24 cellular contexts compared by ENCODE assay signal in genomic region chr2:241796610-241797138, GRCh38. TPM values are rescaled to one million over a fixed set of nuclear protein-coding genes. Genes with fewer than 3 reads are reported as not detected.
A peak's percentile ranks its signal among the peaks of the same experiment; 100 is the strongest.
DNase-seq lines count a peak whose midpoint lies in the region; FAIRE-seq and TF ChIP-seq lines count a peak whose summit lies in the region.
"Had no signal": no experiment of that assay in that cellular context is flagged by ENCODE, and none has a peak within 500 bp of the region (broad histone marks: within the 10 kb centered on the region; RNA-seq: fewer than 3 reads in every experiment).

No MANE protein-coding gene starts in this region.

- H3K36me3 ChIP-seq in BLaER1: no peaks in the 10 kb centered on the region
- H3K36me3 ChIP-seq in testis (ENCODE audit: low read depth, missing control alignments): no peaks in the 10 kb centered on the region
- H3K36me3 ChIP-seq: prostate gland had no signal

- 0 out of 2 replicates have a peak overlapping the region, but pooled peaks have one; percentile 26 for H3K27ac ChIP-seq in BLaER1
- no peak overlapping the region for H3K27ac ChIP-seq in testis
- H3K27ac ChIP-seq: prostate gland had no signal

- TF ChIP-seq POLR2A in GM12891 (IDR thresholded peaks at IDR 0.05; ENCODE audit: low read depth, low read length): no peak
- TF ChIP-seq POLR2A in testis (IDR thresholded peaks at IDR 0.05): no peak

- no peaks in the 10 kb centered on the region for H3K27me3 ChIP-seq in BLaER1
- H3K27me3 ChIP-seq in testis: no peaks in the 10 kb centered on the region

- no peak overlapping the region for H3K4me3 Mint-ChIP-seq in glutamatergic neuron (ENCODE audit: unreplicated experiment)
- H3K4me3 Mint-ChIP-seq: activated CD8-positive, alpha-beta T cell treated with anti-CD3 and anti-CD28 coated beads for 36 hours; brain; nephron progenitor cell had no signal

- peaks cover 4% of the 10 kb centered on the region for H3K36me3 Mint-ChIP-seq in glutamatergic neuron (ENCODE audit: unreplicated experiment)
- H3K36me3 Mint-ChIP-seq: brain had no signal

- 93 to 96% methylated on average over 12 to 13 of the region's 13 CpGs for WGBS in testis, 2 donors

- H3K4me3 ChIP-seq in BLaER1 (no peak overlapping the region), testis (no peak overlapping the region)
- H3K4me3 ChIP-seq: prostate gland had no signal

- DNase-seq in GM12891 (ENCODE audit: insufficient read length, low spot score) (peak; percentile 11), glutamatergic neuron (peak; percentile 10), posterior vena cava (ENCODE audit: low spot score) (peak; percentile 80), NCI-H2081 treated with DMSO at 0.1 percent for 48 hours (lab: John Stamatoyannopoulos, UW) (no peak), testis (no peak), ureter (ENCODE audit: low spot score) (no peak)
- DNase-seq: activated CD8-positive, alpha-beta T cell treated with anti-CD3 and anti-CD28 coated beads for 36 hours; cortex of kidney; Kasumi-1; NCI-H1092 treated with DMSO at 0.1 percent for 48 hours; NCI-H2029 treated with DMSO at 0.1 percent for 48 hours; NCI-H510A; stimulated activated CD8-positive, alpha-beta memory T cell treated with anti-CD3 and anti-CD28 coated beads, Interleukin-4, amount 100 ng/mL, for 48 hours had no signal

- no peak overlapping the region for H3K9ac ChIP-seq in BLaER1

- intact Hi-C loops in posterior vena cava (cut with DNase I) (no loop called here), testis (cut with DNase I; ENCODE audit: low total_unique reads) (no loop called here)

- peaks cover 2% of the 10 kb centered on the region for H3K27me3 Mint-ChIP-seq in glutamatergic neuron (ENCODE audit: unreplicated experiment)
- H3K27me3 Mint-ChIP-seq: activated CD8-positive, alpha-beta T cell treated with anti-CD3 and anti-CD28 coated beads for 36 hours; brain had no signal

- H3K4me1 ChIP-seq in BLaER1 (peaks cover 56% of the 10 kb centered on the region), testis (no peaks in the 10 kb centered on the region)
- H3K4me1 ChIP-seq: prostate gland had no signal

- no peaks in the 10 kb centered on the region for H3K4me1 Mint-ChIP-seq in glutamatergic neuron (ENCODE audit: low read depth, unreplicated experiment)

- no peaks in the 10 kb centered on the region for H3K9me3 ChIP-seq in BLaER1
- H3K9me3 ChIP-seq in testis: no peaks in the 10 kb centered on the region
- H3K9me3 ChIP-seq: prostate gland had no signal

- no peak for TF ChIP-seq CTCF in glutamatergic neuron (IDR thresholded peaks at IDR 0.05; ENCODE audit: partially characterized antibody, unreplicated experiment)
- no peak for TF ChIP-seq CTCF in testis (IDR thresholded peaks at IDR 0.05)

- peak overlapping the region; percentile 28 for H3K4me2 ChIP-seq in BLaER1

- peaks cover 5% of the 10 kb centered on the region for H3K9me3 Mint-ChIP-seq in glutamatergic neuron (ENCODE audit: unreplicated experiment)
- H3K9me3 Mint-ChIP-seq: activated CD8-positive, alpha-beta T cell treated with anti-CD3 and anti-CD28 coated beads for 36 hours had no signal

- H4K20me1 ChIP-seq in BLaER1: no peaks in the 10 kb centered on the region

- H3K27ac Mint-ChIP-seq in glutamatergic neuron (ENCODE audit: unreplicated experiment): no peak overlapping the region
- H3K27ac Mint-ChIP-seq: activated CD8-positive, alpha-beta T cell treated with anti-CD3 and anti-CD28 coated beads for 36 hours; brain; nephron progenitor cell had no signal

- FAIRE-seq in GM12891 (lab: Jason Lieb, UNC): no peak
- FAIRE-seq: endothelial cell of umbilical vein had no signal

TF ChIP-seq in GM12891, 5 proteins besides CTCF, POLR2A, EP300 and RAD21:
- TF ChIP-seq TAF1 (IDR thresholded peaks at IDR 0.05; ENCODE audit: low read depth, low read length): no peak
- TF ChIP-seq PAX5 (IDR thresholded peaks at IDR 0.05; ENCODE audit: insufficient read depth, low read length, severe bottlenecking): no peak
- TF ChIP-seq SPI1 (IDR thresholded peaks at IDR 0.05; ENCODE audit: low read depth, low read length): no peak
- TF ChIP-seq POU2F2 (IDR thresholded peaks at IDR 0.05; ENCODE audit: low read depth, low read length): no peak
- no peak for TF ChIP-seq POLR2AphosphoS5 (IDR thresholded peaks at IDR 0.05; ENCODE audit: low read depth, low read length)

RNA-seq across cellular contexts. Expression of gene NEU4, which starts 12.3 kb away (rescaled TPM):
- polyA plus RNA-seq in GM12891 (2012; ENCODE audit: low read depth, missing spikeins): 0.69 TPM
- total RNA-seq in glutamatergic neuron (ENCODE audit: unreplicated experiment) (0.88 TPM), posterior vena cava (under 1 TPM in 1 of 2 donors, not detected in 1; 0.38 TPM), testis (1 to 10 TPM; 1.6 to 2.0 TPM), ureter (0.49 TPM)
- 0.88 TPM for polyA plus RNA-seq in testis (ENCODE audit: insufficient read depth, low read depth, low replicate concordance)
- total RNA-seq: endothelial cell of umbilical vein, fibroblast of villous mesenchyme, G401, H4, HT1080, kidney epithelial cell had no signal
- polyA plus RNA-seq: endothelial cell of umbilical vein had no signal

RNA-seq across cellular contexts. Expression of gene GAL3ST2, which starts 20.1 kb away (rescaled TPM):
- polyA plus RNA-seq in GM12891 (2012; ENCODE audit: low read depth, missing spikeins): 0.21 TPM
- 0.42 TPM for total RNA-seq in glutamatergic neuron (ENCODE audit: unreplicated experiment)
- total RNA-seq in posterior vena cava: not detected
- total RNA-seq in testis: 1 to 10 TPM; 2.8 to 4.3 TPM
- polyA plus RNA-seq in testis (ENCODE audit: insufficient read depth, low read depth, low replicate concordance): 0.54 TPM
- 0.47 TPM for total RNA-seq in ureter
- total RNA-seq: endothelial cell of umbilical vein, G401, H4, HT1080, kidney epithelial cell, mesenteric fat pad had no signal
- polyA plus RNA-seq: endothelial cell of umbilical vein had no signal

Comparison
In these comparisons a context has a peak if more than half of its experiments do, and no peak if none do; other contexts are left out.
1. DNase-seq: peak in GM12891 (single experiment), glutamatergic neuron (single experiment) and posterior vena cava (single experiment); none in NCI-H2081 treated with DMSO at 0.1 percent for 48 hours (single experiment), testis (single experiment) and ureter (single experiment).